11 cellular contexts compared by ENCODE assay signal in genomic region chr20:4601630-4602296, GRCh38.
DNase-seq lines count a peak whose midpoint lies in the region; ATAC-seq, FAIRE-seq and TF ChIP-seq lines count a peak whose summit lies in the region.
"Had no signal": no experiment of that assay in that cellular context is flagged by ENCODE, and none has a peak within 500 bp of the region (broad histone marks: within the 10 kb centered on the region; RNA-seq: fewer than 3 reads in every experiment).

No MANE protein-coding gene starts in this region.

- peak; percentile 20 for DNase-seq in DMS79 (lab: John Stamatoyannopoulos, UW)
- DNase-seq in NCI-H524 (lab: John Stamatoyannopoulos, UW), result peak; percentile 94 to 97
- DNase-seq in epithelial cell of prostate (ENCODE audit: low read depth, low spot score), result no peak
- peak in 5 of 6 donors; percentile 15 to 83 (median 61) for DNase-seq in pancreas
- DNase-seq in T-helper 9 cell, result no peak
- DNase-seq: activated T-cell treated with anti-CD3 and anti-CD28 coated beads, Interleukin-2, amount 50 U/mL, for 48 hours; nephron progenitor cell had no signal

- H3K4me1 ChIP-seq in pancreas, result no peaks in the 10 kb centered on the region

- intact Hi-C loops in pancreas (cut with DNase I), result no loop called here

- no peaks in the 10 kb centered on the region for H3K9me3 ChIP-seq in pancreas
- H3K9me3 ChIP-seq: SJSA1 had no signal

- no peak overlapping the region for H3K4me3 ChIP-seq in pancreas
- H3K4me3 ChIP-seq: SJSA1 had no signal

- peak in 3 of 4 donors; percentile 34 to 57 (median 52) for ATAC-seq in pancreas
- no peak for ATAC-seq in HG03442 (IDR thresholded peaks at IDR 0.05; ENCODE audit: unreplicated experiment)
- ATAC-seq in GM21447 (IDR thresholded peaks at IDR 0.05; ENCODE audit: unreplicated experiment), result no peak
- no peak for ATAC-seq in GM19324 (IDR thresholded peaks at IDR 0.05; ENCODE audit: low FRiP score, unreplicated experiment)

- TF ChIP-seq CTCF in pancreas (IDR thresholded peaks at IDR 0.05), result no peak

- H3K36me3 ChIP-seq in pancreas, result no peaks in the 10 kb centered on the region
- H3K36me3 ChIP-seq: SJSA1 had no signal

- H3K27me3 ChIP-seq in pancreas, result no peaks in the 10 kb centered on the region
- H3K27me3 ChIP-seq: SJSA1 had no signal

- WGBS in pancreas, 2 donors, result 30 to 33% methylated on average over 8 of the region's 8 CpGs

- FAIRE-seq in pancreas (lab: Jason Lieb, UNC), result no peak

- peak overlapping the region; percentile 36 for H3K27ac ChIP-seq in epithelial cell of prostate
- no peak overlapping the region for H3K27ac ChIP-seq in pancreas
- H3K27ac ChIP-seq: SJSA1 had no signal

Comparison
In these comparisons a context has a peak if more than half of its experiments do, and no peak if none do; other contexts are left out.
1. DNase-seq: peak in DMS79 (single experiment), NCI-H524 (2 of 2) and pancreas (5 of 6); none in epithelial cell of prostate (single experiment) and T-helper 9 cell (single experiment).
2. ATAC-seq: peak in pancreas (3 of 4); none in HG03442 (single experiment), GM21447 (single experiment) and GM19324 (single experiment).